In the genomic region with DNA sequence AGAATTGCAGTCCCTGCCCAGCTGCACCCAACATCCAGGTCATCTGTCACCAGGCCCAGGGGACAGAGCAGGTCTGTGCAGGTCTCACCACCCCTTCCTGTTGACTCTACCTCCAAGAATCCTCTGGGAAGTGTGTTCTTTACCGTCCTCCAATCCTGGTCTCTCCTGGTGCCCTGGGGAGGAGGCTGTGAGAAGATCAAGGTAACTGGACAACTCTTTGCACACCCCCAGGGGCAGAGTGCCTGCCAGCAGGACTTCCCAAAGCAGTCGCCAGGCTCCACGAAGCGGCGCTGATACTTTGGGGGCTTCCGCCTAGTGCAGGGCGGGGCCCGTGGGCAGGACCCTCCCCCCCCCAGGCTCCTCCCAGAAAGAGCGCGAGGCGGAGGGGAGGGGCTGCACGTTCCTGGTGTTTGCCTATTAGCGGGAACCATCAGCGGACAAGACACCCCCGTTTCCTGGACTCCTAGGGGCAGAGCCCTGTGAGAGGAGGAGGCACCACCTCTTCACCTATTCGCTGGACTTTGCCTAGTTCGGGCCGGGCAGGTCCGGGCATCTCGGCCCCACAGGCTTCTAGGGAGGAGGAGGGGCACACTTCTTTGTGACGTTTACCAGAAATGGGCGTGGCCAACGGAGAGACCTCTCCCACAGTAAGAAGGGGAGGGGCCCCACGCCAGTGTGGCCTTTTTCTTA, we compare ENCODE assay signal across 1 cellular context.
TF ChIP-seq lines count a peak whose summit lies in the region.

No MANE protein-coding gene starts in this region.

TF ChIP-seq in HepG2, 621 proteins besides CTCF, POLR2A, EP300 and RAD21 (continued from another document):
- TF ChIP-seq, protein P1, sequence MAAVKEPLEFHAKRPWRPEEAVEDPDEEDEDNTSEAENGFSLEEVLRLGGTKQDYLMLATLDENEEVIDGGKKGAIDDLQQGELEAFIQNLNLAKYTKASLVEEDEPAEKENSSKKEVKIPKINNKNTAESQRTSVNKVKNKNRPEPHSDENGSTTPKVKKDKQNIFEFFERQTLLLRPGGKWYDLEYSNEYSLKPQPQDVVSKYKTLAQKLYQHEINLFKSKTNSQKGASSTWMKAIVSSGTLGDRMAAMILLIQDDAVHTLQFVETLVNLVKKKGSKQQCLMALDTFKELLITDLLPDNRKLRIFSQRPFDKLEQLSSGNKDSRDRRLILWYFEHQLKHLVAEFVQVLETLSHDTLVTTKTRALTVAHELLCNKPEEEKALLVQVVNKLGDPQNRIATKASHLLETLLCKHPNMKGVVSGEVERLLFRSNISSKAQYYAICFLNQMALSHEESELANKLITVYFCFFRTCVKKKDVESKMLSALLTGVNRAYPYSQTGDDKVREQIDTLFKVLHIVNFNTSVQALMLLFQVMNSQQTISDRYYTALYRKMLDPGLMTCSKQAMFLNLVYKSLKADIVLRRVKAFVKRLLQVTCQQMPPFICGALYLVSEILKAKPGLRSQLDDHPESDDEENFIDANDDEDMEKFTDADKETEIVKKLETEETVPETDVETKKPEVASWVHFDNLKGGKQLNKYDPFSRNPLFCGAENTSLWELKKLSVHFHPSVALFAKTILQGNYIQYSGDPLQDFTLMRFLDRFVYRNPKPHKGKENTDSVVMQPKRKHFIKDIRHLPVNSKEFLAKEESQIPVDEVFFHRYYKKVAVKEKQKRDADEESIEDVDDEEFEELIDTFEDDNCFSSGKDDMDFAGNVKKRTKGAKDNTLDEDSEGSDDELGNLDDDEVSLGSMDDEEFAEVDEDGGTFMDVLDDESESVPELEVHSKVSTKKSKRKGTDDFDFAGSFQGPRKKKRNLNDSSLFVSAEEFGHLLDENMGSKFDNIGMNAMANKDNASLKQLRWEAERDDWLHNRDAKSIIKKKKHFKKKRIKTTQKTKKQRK (IDR thresholded peaks at IDR 0.05; ENCODE audit: low read length), result no peak
- TF ChIP-seq, protein P2, sequence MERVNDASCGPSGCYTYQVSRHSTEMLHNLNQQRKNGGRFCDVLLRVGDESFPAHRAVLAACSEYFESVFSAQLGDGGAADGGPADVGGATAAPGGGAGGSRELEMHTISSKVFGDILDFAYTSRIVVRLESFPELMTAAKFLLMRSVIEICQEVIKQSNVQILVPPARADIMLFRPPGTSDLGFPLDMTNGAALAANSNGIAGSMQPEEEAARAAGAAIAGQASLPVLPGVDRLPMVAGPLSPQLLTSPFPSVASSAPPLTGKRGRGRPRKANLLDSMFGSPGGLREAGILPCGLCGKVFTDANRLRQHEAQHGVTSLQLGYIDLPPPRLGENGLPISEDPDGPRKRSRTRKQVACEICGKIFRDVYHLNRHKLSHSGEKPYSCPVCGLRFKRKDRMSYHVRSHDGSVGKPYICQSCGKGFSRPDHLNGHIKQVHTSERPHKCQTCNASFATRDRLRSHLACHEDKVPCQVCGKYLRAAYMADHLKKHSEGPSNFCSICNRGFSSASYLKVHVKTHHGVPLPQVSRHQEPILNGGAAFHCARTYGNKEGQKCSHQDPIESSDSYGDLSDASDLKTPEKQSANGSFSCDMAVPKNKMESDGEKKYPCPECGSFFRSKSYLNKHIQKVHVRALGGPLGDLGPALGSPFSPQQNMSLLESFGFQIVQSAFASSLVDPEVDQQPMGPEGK (CRISPR knock-in tag; IDR thresholded peaks at IDR 0.05), result peak; percentile 82
- TF ChIP-seq EZH2 (conservative IDR thresholded peaks at IDR 0.05; ENCODE audit: low read depth, low read length), result no peak
- no peak for TF ChIP-seq ZNF24 (IDR thresholded peaks at IDR 0.05)
- no peak for TF ChIP-seq BRCA1 (CRISPR knock-in tag; IDR thresholded peaks at IDR 0.05)
- TF ChIP-seq ARNTL (CRISPR knock-in tag; IDR thresholded peaks at IDR 0.05), result peak; percentile 23; the same call in 1 of the 2 replicates
- TF ChIP-seq HMGA1 (CRISPR knock-in tag; conservative IDR thresholded peaks at IDR 0.05), result no peak
- no peak for TF ChIP-seq NFYC (CRISPR knock-in tag; IDR thresholded peaks at IDR 0.05)
- no peak for TF ChIP-seq ZNF30 (CRISPR knock-in tag; IDR thresholded peaks at IDR 0.05)
- no peak for TF ChIP-seq U2AF1 (optimal IDR thresholded peaks at IDR 0.05; ENCODE audit: low read depth, low read length)
- TF ChIP-seq SMYD3 (CRISPR knock-in tag; IDR thresholded peaks at IDR 0.05), result no peak
- TF ChIP-seq ATF7 (IDR thresholded peaks at IDR 0.05), result no peak
- TF ChIP-seq ATF7 (CRISPR knock-in tag; IDR thresholded peaks at IDR 0.05), result no peak
- TF ChIP-seq MAFG (CRISPR knock-in tag; IDR thresholded peaks at IDR 0.05), result no peak
- TF ChIP-seq ZNF788 (CRISPR knock-in tag; IDR thresholded peaks at IDR 0.05; ENCODE audit: borderline replicate concordance), result peak; percentile 64; the same call in 1 of the 2 replicates
- TF ChIP-seq TRIM24 (CRISPR knock-in tag; IDR thresholded peaks at IDR 0.05), result no peak
- no peak for TF ChIP-seq ATF1 (CRISPR knock-in tag; IDR thresholded peaks at IDR 0.05)
- 0 out of 2 replicates have a peak, but pooled peaks have one; percentile 23 for TF ChIP-seq RXRA (CRISPR knock-in tag; IDR thresholded peaks at IDR 0.05)
- TF ChIP-seq, protein P3, sequence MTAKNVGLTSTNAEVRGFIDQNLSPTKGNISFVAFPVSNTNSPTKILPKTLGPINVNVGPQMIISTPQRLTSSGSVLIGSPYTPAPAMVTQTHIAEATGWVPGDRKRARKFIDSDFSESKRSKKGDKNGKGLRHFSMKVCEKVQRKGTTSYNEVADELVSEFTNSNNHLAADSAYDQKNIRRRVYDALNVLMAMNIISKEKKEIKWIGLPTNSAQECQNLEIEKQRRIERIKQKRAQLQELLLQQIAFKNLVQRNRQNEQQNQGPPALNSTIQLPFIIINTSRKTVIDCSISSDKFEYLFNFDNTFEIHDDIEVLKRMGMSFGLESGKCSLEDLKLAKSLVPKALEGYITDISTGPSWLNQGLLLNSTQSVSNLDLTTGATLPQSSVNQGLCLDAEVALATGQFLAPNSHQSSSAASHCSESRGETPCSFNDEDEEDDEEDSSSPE (CRISPR knock-in tag; IDR thresholded peaks at IDR 0.05), result 0 out of 2 replicates have a peak, but pooled peaks have one; percentile 29
- TF ChIP-seq, protein P4, sequence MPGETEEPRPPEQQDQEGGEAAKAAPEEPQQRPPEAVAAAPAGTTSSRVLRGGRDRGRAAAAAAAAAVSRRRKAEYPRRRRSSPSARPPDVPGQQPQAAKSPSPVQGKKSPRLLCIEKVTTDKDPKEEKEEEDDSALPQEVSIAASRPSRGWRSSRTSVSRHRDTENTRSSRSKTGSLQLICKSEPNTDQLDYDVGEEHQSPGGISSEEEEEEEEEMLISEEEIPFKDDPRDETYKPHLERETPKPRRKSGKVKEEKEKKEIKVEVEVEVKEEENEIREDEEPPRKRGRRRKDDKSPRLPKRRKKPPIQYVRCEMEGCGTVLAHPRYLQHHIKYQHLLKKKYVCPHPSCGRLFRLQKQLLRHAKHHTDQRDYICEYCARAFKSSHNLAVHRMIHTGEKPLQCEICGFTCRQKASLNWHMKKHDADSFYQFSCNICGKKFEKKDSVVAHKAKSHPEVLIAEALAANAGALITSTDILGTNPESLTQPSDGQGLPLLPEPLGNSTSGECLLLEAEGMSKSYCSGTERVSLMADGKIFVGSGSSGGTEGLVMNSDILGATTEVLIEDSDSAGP (CRISPR knock-in tag; IDR thresholded peaks at IDR 0.05; ENCODE audit: borderline replicate concordance), result peak; percentile 44; the same call in 1 of the 2 replicates
- TF ChIP-seq ISX (CRISPR knock-in tag; conservative IDR thresholded peaks at IDR 0.05), result no peak
- TF ChIP-seq ZNF709 (CRISPR knock-in tag; IDR thresholded peaks at IDR 0.05), result no peak
- no peak for TF ChIP-seq ZNF10 (CRISPR knock-in tag; IDR thresholded peaks at IDR 0.05; ENCODE audit: borderline replicate concordance, low read depth)
- TF ChIP-seq MEIS2 (CRISPR knock-in tag; IDR thresholded peaks at IDR 0.05), result no peak
- no peak for TF ChIP-seq MYC (CRISPR knock-in tag; IDR thresholded peaks at IDR 0.05; ENCODE audit: borderline replicate concordance)
- TF ChIP-seq KDM3A (CRISPR knock-in tag; IDR thresholded peaks at IDR 0.05; ENCODE audit: low read depth), result peak; percentile 30; the same call in 1 of the 2 replicates
- TF ChIP-seq SRF (IDR thresholded peaks at IDR 0.05; ENCODE audit: low read depth, low read length), result no peak
- no peak for TF ChIP-seq HOXA3 (CRISPR knock-in tag; IDR thresholded peaks at IDR 0.05)
- no peak for TF ChIP-seq KLF12 (CRISPR knock-in tag; IDR thresholded peaks at IDR 0.05; ENCODE audit: borderline replicate concordance)
- TF ChIP-seq ZNF230 (CRISPR knock-in tag; IDR thresholded peaks at IDR 0.05), result no peak
- TF ChIP-seq WIZ (CRISPR knock-in tag; IDR thresholded peaks at IDR 0.05), result no peak
- no peak for TF ChIP-seq GATAD2A (CRISPR knock-in tag; IDR thresholded peaks at IDR 0.05)
- no peak for TF ChIP-seq CREB1 (IDR thresholded peaks at IDR 0.05)
- TF ChIP-seq CREB1 (CRISPR knock-in tag; IDR thresholded peaks at IDR 0.05), result peak; percentile 81
- TF ChIP-seq RFX5 (IDR thresholded peaks at IDR 0.05; ENCODE audit: low read depth, low read length), result peak; percentile 94
- TF ChIP-seq FOXA3 (CRISPR knock-in tag; IDR thresholded peaks at IDR 0.05), result no peak
- TF ChIP-seq MTA3 (CRISPR knock-in tag; IDR thresholded peaks at IDR 0.05), result no peak
- peak; percentile 67 for TF ChIP-seq SP4 (CRISPR knock-in tag; IDR thresholded peaks at IDR 0.05)
- TF ChIP-seq ELF4 (CRISPR knock-in tag; IDR thresholded peaks at IDR 0.05; ENCODE audit: borderline replicate concordance), result 0 out of 2 replicates have a peak, but pooled peaks have one; percentile 26
- TF ChIP-seq MYNN (CRISPR knock-in tag; IDR thresholded peaks at IDR 0.05; ENCODE audit: low read depth), result no peak
- TF ChIP-seq MXI1 (IDR thresholded peaks at IDR 0.05; ENCODE audit: borderline replicate concordance, low read depth, low read length), result no peak
- TF ChIP-seq TOPORS (CRISPR knock-in tag; IDR thresholded peaks at IDR 0.05), result no peak
- TF ChIP-seq ZNF589 (CRISPR knock-in tag; conservative IDR thresholded peaks at IDR 0.05), result no peak
- TF ChIP-seq ZNF232 (CRISPR knock-in tag; IDR thresholded peaks at IDR 0.05; ENCODE audit: borderline replicate concordance), result no peak
- TF ChIP-seq, protein P5, sequence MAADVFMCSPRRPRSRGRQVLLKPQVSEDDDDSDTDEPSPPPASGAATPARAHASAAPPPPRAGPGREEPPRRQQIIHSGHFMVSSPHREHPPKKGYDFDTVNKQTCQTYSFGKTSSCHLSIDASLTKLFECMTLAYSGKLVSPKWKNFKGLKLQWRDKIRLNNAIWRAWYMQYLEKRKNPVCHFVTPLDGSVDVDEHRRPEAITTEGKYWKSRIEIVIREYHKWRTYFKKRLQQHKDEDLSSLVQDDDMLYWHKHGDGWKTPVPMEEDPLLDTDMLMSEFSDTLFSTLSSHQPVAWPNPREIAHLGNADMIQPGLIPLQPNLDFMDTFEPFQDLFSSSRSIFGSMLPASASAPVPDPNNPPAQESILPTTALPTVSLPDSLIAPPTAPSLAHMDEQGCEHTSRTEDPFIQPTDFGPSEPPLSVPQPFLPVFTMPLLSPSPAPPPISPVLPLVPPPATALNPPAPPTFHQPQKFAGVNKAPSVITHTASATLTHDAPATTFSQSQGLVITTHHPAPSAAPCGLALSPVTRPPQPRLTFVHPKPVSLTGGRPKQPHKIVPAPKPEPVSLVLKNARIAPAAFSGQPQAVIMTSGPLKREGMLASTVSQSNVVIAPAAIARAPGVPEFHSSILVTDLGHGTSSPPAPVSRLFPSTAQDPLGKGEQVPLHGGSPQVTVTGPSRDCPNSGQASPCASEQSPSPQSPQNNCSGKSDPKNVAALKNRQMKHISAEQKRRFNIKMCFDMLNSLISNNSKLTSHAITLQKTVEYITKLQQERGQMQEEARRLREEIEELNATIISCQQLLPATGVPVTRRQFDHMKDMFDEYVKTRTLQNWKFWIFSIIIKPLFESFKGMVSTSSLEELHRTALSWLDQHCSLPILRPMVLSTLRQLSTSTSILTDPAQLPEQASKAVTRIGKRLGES (CRISPR knock-in tag; IDR thresholded peaks at IDR 0.05; ENCODE audit: borderline replicate concordance), result no peak
- TF ChIP-seq AHR (CRISPR knock-in tag; IDR thresholded peaks at IDR 0.05), result no peak
- TF ChIP-seq, protein P6, sequence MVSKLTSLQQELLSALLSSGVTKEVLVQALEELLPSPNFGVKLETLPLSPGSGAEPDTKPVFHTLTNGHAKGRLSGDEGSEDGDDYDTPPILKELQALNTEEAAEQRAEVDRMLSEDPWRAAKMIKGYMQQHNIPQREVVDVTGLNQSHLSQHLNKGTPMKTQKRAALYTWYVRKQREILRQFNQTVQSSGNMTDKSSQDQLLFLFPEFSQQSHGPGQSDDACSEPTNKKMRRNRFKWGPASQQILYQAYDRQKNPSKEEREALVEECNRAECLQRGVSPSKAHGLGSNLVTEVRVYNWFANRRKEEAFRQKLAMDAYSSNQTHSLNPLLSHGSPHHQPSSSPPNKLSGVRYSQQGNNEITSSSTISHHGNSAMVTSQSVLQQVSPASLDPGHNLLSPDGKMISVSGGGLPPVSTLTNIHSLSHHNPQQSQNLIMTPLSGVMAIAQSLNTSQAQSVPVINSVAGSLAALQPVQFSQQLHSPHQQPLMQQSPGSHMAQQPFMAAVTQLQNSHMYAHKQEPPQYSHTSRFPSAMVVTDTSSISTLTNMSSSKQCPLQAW (CRISPR knock-in tag; IDR thresholded peaks at IDR 0.05), result no peak
- peak; percentile 48; the same call in 1 of the 2 replicates for TF ChIP-seq KDM2A (CRISPR knock-in tag; IDR thresholded peaks at IDR 0.05; ENCODE audit: borderline replicate concordance, low read depth)
TF ChIP-seq in HepG2: peak in this region for 53.
